Comparison of ENCODE assay signal across 7 cellular contexts in genomic region chr21:27916326-27916725, GRCh38.
DNase-seq lines count a peak whose midpoint lies in the region; FAIRE-seq and TF ChIP-seq lines count a peak whose summit lies in the region.
"Not testable (repeated sequence)": the region's sequence is repeated elsewhere in the genome, so short reads cannot be mapped to it uniquely, and the experiment has no call there.

No MANE protein-coding gene starts in this region.

- H3K18ac ChIP-seq in mesenchymal stem cell (ENCODE audit: low read depth in 1 of 2, low read length in 2 of 2): not testable (repeated sequence)

- H2BK120ac ChIP-seq in mesenchymal stem cell (ENCODE audit: low read depth, low read length): not testable (repeated sequence)

- not testable (repeated sequence) for H3K79me1 ChIP-seq in mesenchymal stem cell (replicated peaks; ENCODE audit: low read length, poor library complexity, severe bottlenecking)

- in situ Hi-C loops in astrocyte of the spinal cord (cut with HindIII; ENCODE audit: low sequenced_read_pairs): not testable (repeated sequence)

- not testable (repeated sequence) for H3K36me3 ChIP-seq in mesenchymal stem cell (ENCODE audit: control insufficient read depth in 1 of 2, insufficient read depth in 2 of 2, low read depth in 1 of 2, low read length in 2 of 2)

- H2AFZ ChIP-seq in mesenchymal stem cell (ENCODE audit: low read depth, low read length): not testable (repeated sequence)

- DNase-seq in Daoy (ENCODE audit: low read depth): peak; percentile 4
- peak; percentile 3 for DNase-seq in HCEC 1CT
- peak; percentile 51 for DNase-seq in RCC 7860 (ENCODE audit: low spot score)
- DNase-seq in astrocyte of the spinal cord (ENCODE audit: low read depth, low spot score): peak; percentile 27
- peak; percentile 38 for DNase-seq in epithelial cell of esophagus (ENCODE audit: low read depth)
- DNase-seq in fibroblast of villous mesenchyme (ENCODE audit: low read depth): peak; percentile 53
- DNase-seq in mesenchymal stem cell: peak; percentile 11

- not testable (repeated sequence) for TF ChIP-seq CTCF in astrocyte of the spinal cord (IDR thresholded peaks at IDR 0.05; ENCODE audit: low read depth, low read length); epithelial cell of esophagus (IDR thresholded peaks at IDR 0.05; ENCODE audit: insufficient read depth, low read depth, low read length, missing control alignments); fibroblast of villous mesenchyme (IDR thresholded peaks at IDR 0.05; ENCODE audit: insufficient read depth, low read depth, low read length)

- H4K91ac ChIP-seq in mesenchymal stem cell (ENCODE audit: low read length): not testable (repeated sequence)

- not testable (repeated sequence) for H3K14ac ChIP-seq in mesenchymal stem cell (ENCODE audit: low read length in 2 of 2)

- not testable (repeated sequence) for H3K4ac ChIP-seq in mesenchymal stem cell (ENCODE audit: low read depth in 1 of 2, low read length in 2 of 2)

- H3K4me3 ChIP-seq in astrocyte of the spinal cord (ENCODE audit: low read depth, low read length); epithelial cell of esophagus (ENCODE audit: low read length); fibroblast of villous mesenchyme (ENCODE audit: low read depth, low read length); mesenchymal stem cell (ENCODE audit: insufficient read depth in 1 of 2, low read depth in 1 of 2, low read length in 2 of 2): not testable (repeated sequence)

- H2BK5ac ChIP-seq in mesenchymal stem cell (ENCODE audit: low read depth, low read length, poor library complexity, severe bottlenecking): not testable (repeated sequence)

- not testable (repeated sequence) for H3K4me1 ChIP-seq in mesenchymal stem cell (ENCODE audit: control insufficient read depth, insufficient read depth, low read depth, low read length)

- H2BK12ac ChIP-seq in mesenchymal stem cell (ENCODE audit: low read length in 2 of 2): not testable (repeated sequence)

- H3K23ac ChIP-seq in mesenchymal stem cell (ENCODE audit: low read length in 2 of 2): not testable (repeated sequence)

- not testable (repeated sequence) for H2BK15ac ChIP-seq in mesenchymal stem cell (ENCODE audit: low read depth, poor library complexity, severe bottlenecking)

- not testable (repeated sequence) for H3K4me2 ChIP-seq in mesenchymal stem cell (ENCODE audit: low read length, poor library complexity, severe bottlenecking)

- not testable (repeated sequence) for H3K9ac ChIP-seq in mesenchymal stem cell (ENCODE audit: low read length)

- WGBS in mesenchymal stem cell: 100% methylated on average over 1 of the region's 2 CpGs

- not testable (repeated sequence) for H4K8ac ChIP-seq in mesenchymal stem cell (ENCODE audit: low read length)

- not testable (repeated sequence) for H3K9me3 ChIP-seq in mesenchymal stem cell (ENCODE audit: control insufficient read depth, low read length)

- not testable (repeated sequence) for H2AK5ac ChIP-seq in mesenchymal stem cell (ENCODE audit: low read length, severe bottlenecking)

- not testable (repeated sequence) for H3K27me3 ChIP-seq in mesenchymal stem cell (ENCODE audit: control insufficient read depth in 1 of 2, insufficient read depth in 1 of 2, low read length in 2 of 2)

- not testable (repeated sequence) for H3K27ac ChIP-seq in mesenchymal stem cell (ENCODE audit: low read length, poor library complexity, severe bottlenecking)

- peak; percentile 22 for FAIRE-seq in RCC 7860 (lab: Jason Lieb, UNC)

Comparison
In these comparisons a context has a peak if more than half of its experiments do, and no peak if none do; other contexts are left out.
1. DNase-seq: peak in every context shown above with its lines; median percentile 53 in fibroblast of villous mesenchyme; 51 in RCC 7860; 38 in epithelial cell of esophagus; 27 in astrocyte of the spinal cord; 11 in mesenchymal stem cell; 4 in Daoy; 3 in HCEC 1CT.